ENCODE assay signal across 1 cellular context in genomic region chr4:16027114-16027513, GRCh38.
TF ChIP-seq lines count a peak whose summit lies in the region.

No MANE protein-coding gene starts in this region.

TF ChIP-seq in SK-N-SH, 30 proteins besides CTCF, POLR2A, EP300 and RAD21 (continued from another document):
- TF ChIP-seq RFX5 (IDR thresholded peaks at IDR 0.05; ENCODE audit: low read length): no peak
- TF ChIP-seq FOXJ3 (CRISPR knock-in tag; IDR thresholded peaks at IDR 0.05): no peak
- no peak for TF ChIP-seq TEAD4 (IDR thresholded peaks at IDR 0.05; ENCODE audit: borderline replicate concordance, insufficient read depth)
- no peak for TF ChIP-seq MAX (IDR thresholded peaks at IDR 0.05; ENCODE audit: low read depth)
- no peak for TF ChIP-seq ELF1 (IDR thresholded peaks at IDR 0.05)
- TF ChIP-seq USF2 (IDR thresholded peaks at IDR 0.05; ENCODE audit: borderline replicate concordance, low read depth, low read length): no peak
- no peak for TF ChIP-seq USF1 (IDR thresholded peaks at IDR 0.05; ENCODE audit: borderline replicate concordance, low read depth)
- no peak for TF ChIP-seq NFIC (IDR thresholded peaks at IDR 0.05; ENCODE audit: borderline replicate concordance)
- TF ChIP-seq TCF12 (IDR thresholded peaks at IDR 0.05): no peak
- TF ChIP-seq RCOR1 (IDR thresholded peaks at IDR 0.05; ENCODE audit: low read length): no peak
- no peak for TF ChIP-seq GABPA (IDR thresholded peaks at IDR 0.05; ENCODE audit: low read depth)
- no peak for TF ChIP-seq EZH2phosphoT487 (IDR thresholded peaks at IDR 0.05; ENCODE audit: borderline replicate concordance, low read depth)
- TF ChIP-seq FOXM1 (IDR thresholded peaks at IDR 0.05; ENCODE audit: low read depth): no peak
- TF ChIP-seq GATA2 (CRISPR knock-in tag; IDR thresholded peaks at IDR 0.05): no peak
- TF ChIP-seq SMC3 (IDR thresholded peaks at IDR 0.05; ENCODE audit: low read depth, low read length): no peak
- TF ChIP-seq ZBTB33 (IDR thresholded peaks at IDR 0.05; ENCODE audit: borderline replicate concordance, low read depth): no peak
- no peak for TF ChIP-seq SIN3A (IDR thresholded peaks at IDR 0.05; ENCODE audit: borderline replicate concordance, low read depth, low read length)
- no peak for TF ChIP-seq JUND (IDR thresholded peaks at IDR 0.05)
